Comparison of ENCODE assay signal across 14 cellular contexts in the genomic region with DNA sequence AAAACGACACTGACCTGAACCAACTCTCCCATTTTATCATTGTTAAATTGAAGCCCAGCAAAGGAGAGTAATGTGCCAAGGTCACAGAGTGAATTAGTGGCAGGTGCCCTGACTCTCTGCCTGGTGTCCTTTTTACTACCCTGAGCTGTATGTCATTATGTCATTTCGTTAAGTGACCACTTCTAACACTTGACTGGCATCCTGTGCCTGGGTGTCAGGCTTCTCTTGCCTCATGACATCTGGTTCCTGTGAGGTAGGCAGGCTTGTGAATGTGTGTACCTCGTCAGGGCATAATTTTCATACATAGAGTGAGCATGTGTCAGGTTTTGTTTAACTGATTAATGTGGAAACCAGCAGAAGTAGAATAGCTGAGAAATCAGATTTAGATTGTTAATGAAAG. TPM values are rescaled to one million over a fixed set of nuclear protein-coding genes. Genes with fewer than 3 reads are reported as not detected.
A peak's percentile ranks its signal among the peaks of the same experiment; 100 is the strongest.
DNase-seq lines count a peak whose midpoint lies in the region; ATAC-seq and TF ChIP-seq lines count a peak whose summit lies in the region.
"Had no signal": no experiment of that assay in that cellular context is flagged by ENCODE, and none has a peak within 500 bp of the region (broad histone marks: within the 10 kb centered on the region; RNA-seq: fewer than 3 reads in every experiment).

No MANE protein-coding gene starts in this region.

- no peak overlapping the region for H3K4me3 Mint-ChIP-seq in CD4-positive, alpha-beta T cell

- peaks cover 85% of the 10 kb centered on the region for H3K4me1 Mint-ChIP-seq in CD4-positive, alpha-beta T cell (ENCODE audit: low read depth)

- CTCF ChIA-PET in CD4-positive, alpha-beta T cell (lab: Charles Lee) = no interaction called here

- peaks cover 39% of the 10 kb centered on the region for H3K36me3 Mint-ChIP-seq in CD4-positive, alpha-beta T cell (ENCODE audit: low read depth)

- POLR2A ChIA-PET in CD4-positive, alpha-beta T cell (lab: Charles Lee) = interaction anchor here (0.7 kb wide), 1 partner anchor 54 kb away, joined by 3 read pairs; no protein-coding TSS in a partner anchor

- H3K4me3 ChIP-seq in right cardiac atrium (ENCODE audit: low read length) = no peak overlapping the region
- H3K4me3 ChIP-seq: BLaER1 had no signal

- DNase-seq in CD4-positive, alpha-beta T cell = no peak
- DNase-seq in DMS153 (lab: John Stamatoyannopoulos, UW) (peak; percentile 89), NCI-H524 treated with DMSO at 0.1 percent for 48 hours (lab: John Stamatoyannopoulos, UW) (peak; percentile 78), right cardiac atrium (no peak)
- no peak for DNase-seq in activated CD8-positive, alpha-beta memory T cell treated with anti-CD3 and anti-CD28 coated beads, Interleukin-2, amount 50 U/mL, for 4 hours
- DNase-seq: activated CD4-positive, alpha-beta T cell treated with anti-CD3 and anti-CD28 coated beads, Interleukin-2, amount 50 U/mL, for 1 hour; cerebellar nuclear complex; GF-D8; left colon; NCI-H226 had no signal

- 61% methylated on average over 3 of the region's 3 CpGs for WGBS in right cardiac atrium

- intact Hi-C loops in CD4-positive, alpha-beta T cell (cut with DNase I, micrococcal nuclease) = no loop called here
- intact Hi-C loops in right cardiac atrium (cut with DNase I) = loop anchor here in 1 of 4 donors (5.0 kb wide), 1 partner anchor 50 kb away; a partner anchor contains a TSS

- TF ChIP-seq CTCF in CD4-positive, alpha-beta T cell (IDR thresholded peaks at IDR 0.05) = no peak

- peak; percentile 78 for ATAC-seq in CD4-positive, alpha-beta T cell (ENCODE audit: poor library complexity)
- ATAC-seq in right cardiac atrium (peak; percentile 47 to 49), GM19324 (IDR thresholded peaks at IDR 0.05; ENCODE audit: low FRiP score, unreplicated experiment) (no peak), GM21825 (IDR thresholded peaks at IDR 0.05; ENCODE audit: unreplicated experiment) (no peak), HG03097 (IDR thresholded peaks at IDR 0.05; ENCODE audit: low FRiP score, unreplicated experiment) (no peak)
- ATAC-seq: left colon had no signal

- H3K4me1 ChIP-seq in right cardiac atrium (ENCODE audit: control insufficient read depth, insufficient read depth, low read length) = peaks cover 37% of the 10 kb centered on the region

- peak overlapping the region; percentile 31 for H3K27ac Mint-ChIP-seq in CD4-positive, alpha-beta T cell

- no peaks in the 10 kb centered on the region for H3K9me3 ChIP-seq in CD4-positive, alpha-beta T cell (ENCODE audit: control insufficient read depth, low read length)
- H3K9me3 ChIP-seq in right cardiac atrium (ENCODE audit: control insufficient read depth, low read length) = no peaks in the 10 kb centered on the region
- H3K9me3 ChIP-seq: BLaER1 had no signal

- no peaks in the 10 kb centered on the region for H3K27me3 Mint-ChIP-seq in CD4-positive, alpha-beta T cell

- no peaks in the 10 kb centered on the region for H3K9me3 Mint-ChIP-seq in CD4-positive, alpha-beta T cell

- no peaks in the 10 kb centered on the region for H3K27me3 ChIP-seq in CD4-positive, alpha-beta T cell (ENCODE audit: control insufficient read depth, insufficient read depth, low read length)
- no peaks in the 10 kb centered on the region for H3K27me3 ChIP-seq in right cardiac atrium (ENCODE audit: control insufficient read depth, insufficient read depth)
- H3K27me3 ChIP-seq: BLaER1 had no signal

- no peak overlapping the region for H3K27ac ChIP-seq in CD4-positive, alpha-beta T cell (ENCODE audit: low read depth, low read length)
- H3K27ac ChIP-seq in right cardiac atrium (ENCODE audit: low read length) = no peak overlapping the region
- H3K27ac ChIP-seq: BLaER1 had no signal

RNA-seq across cellular contexts. Expression of a gene that starts 48.6 kb away (rescaled TPM):
- 100 to 1,000 TPM; 112 TPM for total RNA-seq in CD4-positive, alpha-beta T cell
- 100 to 1,000 TPM in 3 of 4 donors, 10 to 100 TPM in 1; 98.6 to 136 (median 110) TPM for total RNA-seq in right cardiac atrium
- 137 TPM for polyA plus RNA-seq in right cardiac atrium

Comparison
In these comparisons a context has a peak if more than half of its experiments do, and no peak if none do; other contexts are left out.
1. ATAC-seq: peak in CD4-positive, alpha-beta T cell (single experiment) and right cardiac atrium (2 of 2); none in GM19324 (single experiment), GM21825 (single experiment) and HG03097 (single experiment).
2. DNase-seq: peak in DMS153 (single experiment) and NCI-H524 treated with DMSO at 0.1 percent for 48 hours (single experiment); none in CD4-positive, alpha-beta T cell (0 of 10), right cardiac atrium (0 of 3) and activated CD8-positive, alpha-beta memory T cell treated with anti-CD3 and anti-CD28 coated beads, Interleukin-2, amount 50 U/mL, for 4 hours (single experiment).